Comparison of ENCODE assay signal across 17 cellular contexts in the genomic region with DNA sequence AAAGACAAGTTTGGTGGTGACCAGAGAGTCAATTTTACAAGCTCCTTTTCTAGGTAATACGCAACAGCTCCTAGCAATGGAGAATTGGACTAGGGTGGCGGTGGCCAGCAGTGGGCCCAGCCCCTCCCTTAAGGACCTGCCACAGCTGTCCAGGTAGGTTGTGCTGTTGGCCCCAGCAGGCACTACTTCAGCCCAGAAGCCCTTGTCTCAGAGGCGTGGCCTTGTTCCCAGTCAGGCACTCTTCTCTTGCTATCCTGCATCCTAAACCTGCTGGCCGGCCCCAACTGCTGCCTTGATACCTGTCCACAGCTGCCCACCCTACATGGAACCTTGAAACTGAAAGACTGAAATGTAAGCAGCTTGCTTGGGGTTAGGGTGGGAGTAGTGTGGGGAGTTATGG. TPM values are rescaled to one million over a fixed set of nuclear protein-coding genes. Genes with fewer than 3 reads are reported as not detected.
DNase-seq lines count a peak whose midpoint lies in the region; ATAC-seq and TF ChIP-seq lines count a peak whose summit lies in the region.
"Had no signal": no experiment of that assay in that cellular context is flagged by ENCODE, and none has a peak within 500 bp of the region (broad histone marks: within the 10 kb centered on the region; RNA-seq: fewer than 3 reads in every experiment).

No MANE protein-coding gene starts in this region.

- H3K4me3 Mint-ChIP-seq in T-helper 2 cell treated with Interferon-gamma antibody and Interleukin-4, amounts not matched to agents 5 μg/mL and 100 μg/mL, for 36 hours, result peak overlapping the region; percentile 45
- peak overlapping the region; percentile 21; the same call in 1 of the 3 replicates for H3K4me3 Mint-ChIP-seq in GM23338
- H3K4me3 Mint-ChIP-seq in immature natural killer cell, result peak overlapping the region; percentile 39 to 78 (median 63)

- H3K4me1 Mint-ChIP-seq in T-helper 2 cell treated with Interferon-gamma antibody and Interleukin-4, amounts not matched to agents 5 μg/mL and 100 μg/mL, for 36 hours (ENCODE audit: low read depth), result peaks cover 5% of the 10 kb centered on the region
- H3K4me1 Mint-ChIP-seq in GM23338, result peaks cover 5% of the 10 kb centered on the region; the same call in 2 of the 3 replicates
- peaks cover 6 to 15% of the 10 kb centered on the region in 2 donors for H3K4me1 Mint-ChIP-seq in immature natural killer cell

- no peaks in the 10 kb centered on the region for H3K27me3 Mint-ChIP-seq in T-helper 2 cell treated with Interferon-gamma antibody and Interleukin-4, amounts not matched to agents 5 μg/mL and 100 μg/mL, for 36 hours (ENCODE audit: low read depth)
- peaks cover 16% of the 10 kb centered on the region for H3K27me3 Mint-ChIP-seq in GM23338 (ENCODE audit: insufficient read depth, low read depth, poor library complexity)
- H3K27me3 Mint-ChIP-seq in immature natural killer cell (ENCODE audit: low read depth in 3 of 3), result no peaks in the 10 kb centered on the region

- no peak for TF ChIP-seq POLR2A in sigmoid colon (IDR thresholded peaks at IDR 0.05)

- no peak overlapping the region for H2AFZ ChIP-seq in GM23338

- no peak for DNase-seq in T-helper 2 cell treated with Interferon-gamma antibody and Interleukin-4, amounts not matched to agents 5 μg/mL and 100 μg/mL, for 36 hours (ENCODE audit: low spot score)
- DNase-seq in T-helper 2 cell (no peak), GM23338 (ENCODE audit: low spot score) (no peak), immature natural killer cell (no peak), sigmoid colon (no peak), cortex of kidney (lab: John Stamatoyannopoulos, UW) (no peak), COLO829 (ENCODE audit: low spot score) (no peak)
- DNase-seq: activated CD8-positive, alpha-beta T cell treated with anti-CD3 and anti-CD28 coated beads, Interleukin-2, amount 10 ng/mL, durations not matched to agents 7 days and 5 days; activated gamma-delta T cell treated with Interleukin-2 at 50 U/mL for 16 hours; KBM-7; kidney glomerular epithelial cell; NCI-H1694 treated with DMSO at 0.1 percent for 48 hours; stimulated activated naive CD4-positive, alpha-beta T cell treated with Interleukin-2 at 50 U/mL for 16 hours; T1000 had no signal

- H3F3A ChIP-seq in GM23338 (replicated peaks; ENCODE audit: low read depth), result peaks cover 4% of the 10 kb centered on the region

- no peaks in the 10 kb centered on the region for H3K27me3 ChIP-seq in GM23338 (ENCODE audit: insufficient read depth)
- no peaks in the 10 kb centered on the region for H3K27me3 ChIP-seq in sigmoid colon

- peaks cover 3% of the 10 kb centered on the region; the same call in 1 of the 2 replicates for H3K4me1 ChIP-seq in GM23338 (ENCODE audit: insufficient read depth)
- H3K4me1 ChIP-seq in sigmoid colon, result peaks cover 0 to 25% (median 17%) of the 10 kb centered on the region in 4 donors

- TF ChIP-seq CTCF in GM23338 (conservative IDR thresholded peaks at IDR 0.05; ENCODE audit: low read depth in 2 of 2) (no peak), sigmoid colon (IDR thresholded peaks at IDR 0.05) (no peak)

- intact Hi-C loops in sigmoid colon (cut with DNase I), result no loop called here

- no peaks in the 10 kb centered on the region for H3K9me2 ChIP-seq in GM23338 (ENCODE audit: insufficient read depth)

- H4K20me1 ChIP-seq in GM23338 (replicated peaks; ENCODE audit: insufficient read depth), result 0 out of 2 replicates have a peak, but pooled peaks cover 3% of the 10 kb centered on the region

- no peaks in the 10 kb centered on the region for H3K79me2 ChIP-seq in GM23338 (replicated peaks; ENCODE audit: insufficient read depth)

- H3K4me3 ChIP-seq in GM23338, result no peak overlapping the region
- no peak overlapping the region for H3K4me3 ChIP-seq in sigmoid colon

- 86 to 92% methylated on average over 4 of the region's 4 CpGs for WGBS in sigmoid colon, 2 donors

- no peak for TF ChIP-seq EP300 in sigmoid colon (IDR thresholded peaks at IDR 0.05)

- H3K27ac ChIP-seq in GM23338 (ENCODE audit: low read depth) (no peak overlapping the region), sigmoid colon (peak overlapping the region; percentile 78 to 90 (median 88))

- ATAC-seq in GM23338 (peak; percentile 10; the same call in 2 of the 3 replicates), GM21576 (IDR thresholded peaks at IDR 0.05; ENCODE audit: unreplicated experiment) (no peak)

- H3K9me3 Mint-ChIP-seq in T-helper 2 cell treated with Interferon-gamma antibody and Interleukin-4, amounts not matched to agents 5 μg/mL and 100 μg/mL, for 36 hours, result no peaks in the 10 kb centered on the region
- H3K9me3 Mint-ChIP-seq in GM23338, result no peaks in the 10 kb centered on the region; the same call in 2 of the 3 replicates
- H3K9me3 Mint-ChIP-seq in immature natural killer cell, result no peaks in the 10 kb centered on the region

- no peak overlapping the region for H3K4me2 ChIP-seq in GM23338

- no peaks in the 10 kb centered on the region for H3K36me3 Mint-ChIP-seq in T-helper 2 cell treated with Interferon-gamma antibody and Interleukin-4, amounts not matched to agents 5 μg/mL and 100 μg/mL, for 36 hours (ENCODE audit: low read depth)
- H3K36me3 Mint-ChIP-seq in GM23338 (ENCODE audit: low read depth) (no peaks in the 10 kb centered on the region; the same call in 2 of the 3 replicates), immature natural killer cell (no peaks in the 10 kb centered on the region)

- H3K36me3 ChIP-seq in GM23338 (ENCODE audit: insufficient read depth), result no peaks in the 10 kb centered on the region
- peaks cover 0 to 16% (median 2%) of the 10 kb centered on the region in 4 donors for H3K36me3 ChIP-seq in sigmoid colon

- no peak overlapping the region for H3K27ac Mint-ChIP-seq in T-helper 2 cell treated with Interferon-gamma antibody and Interleukin-4, amounts not matched to agents 5 μg/mL and 100 μg/mL, for 36 hours
- H3K27ac Mint-ChIP-seq in GM23338, result no peak overlapping the region
- peak overlapping the region in 4 of 6 donors; percentile 16 to 73 (median 44) for H3K27ac Mint-ChIP-seq in immature natural killer cell
- H3K27ac Mint-ChIP-seq: activated CD8-positive, alpha-beta T cell treated with anti-CD3 and anti-CD28 coated beads, Interleukin-2, amount 10 ng/mL, durations not matched to agents 7 days and 5 days had no signal

- H3K9me3 ChIP-seq in sigmoid colon, result no peaks in the 10 kb centered on the region
- H3K9me3 ChIP-seq: A549, HAP-1 had no signal

TF ChIP-seq in GM23338, 12 proteins besides CTCF, POLR2A, EP300 and RAD21:
- TF ChIP-seq POLR2AphosphoS5 (IDR thresholded peaks at IDR 0.05; ENCODE audit: low read depth), result no peak
- no peak for TF ChIP-seq REST (IDR thresholded peaks at IDR 0.05; ENCODE audit: unreplicated experiment)
- TF ChIP-seq ZNF331 (CRISPR knock-in tag; IDR thresholded peaks at IDR 0.05; ENCODE audit: low read depth), result no peak
- no peak for TF ChIP-seq EZH2phosphoT487 (IDR thresholded peaks at IDR 0.05; ENCODE audit: unreplicated experiment)
- no peak for TF ChIP-seq STAT1 (IDR thresholded peaks at IDR 0.05; ENCODE audit: unreplicated experiment)

RNA-seq across cellular contexts. Expression of gene GALK1, which starts 1.0 kb away (rescaled TPM):
- 30.5 TPM in 2 replicates for total RNA-seq in GM23338 (2014; rRNA removed; shearing (Covaris generic))
- polyA plus RNA-seq in GM23338 (2016; fragmentation: Nextera tagmentation; extraction: Ambion mirVana), result 31.7 and 34.7 TPM in 2 replicates
- polyA plus RNA-seq in immature natural killer cell, result 10 to 100 TPM; 25.1 to 86.7 (median 30.7) TPM
- 10 to 100 TPM; 17.2 to 24.6 (median 20.3) TPM for total RNA-seq in sigmoid colon
- 10 to 100 TPM; 14.3 to 28.2 (median 14.4) TPM for polyA plus RNA-seq in sigmoid colon

RNA-seq across cellular contexts. Expression of gene UNK, which starts 18.6 kb away (rescaled TPM):
- total RNA-seq in GM23338 (2014; rRNA removed; shearing (Covaris generic)), result 65.2 and 67.0 TPM in 2 replicates
- polyA plus RNA-seq in GM23338 (2016; fragmentation: Nextera tagmentation; extraction: Ambion mirVana), result 16.6 and 21.8 TPM in 2 replicates
- polyA plus RNA-seq in immature natural killer cell, result 10 to 100 TPM; 26.0 to 48.4 (median 34.4) TPM
- total RNA-seq in sigmoid colon, result 10 to 100 TPM; 18.9 to 29.6 (median 26.4) TPM
- polyA plus RNA-seq in sigmoid colon, result 10 to 100 TPM; 12.7 to 24.4 (median 16.8) TPM

RNA-seq across cellular contexts. Expression of gene ITGB4, which starts 44.7 kb away (rescaled TPM):
- total RNA-seq in GM23338 (2014; rRNA removed; shearing (Covaris generic)), result 9.7 and 10.3 TPM in 2 replicates
- polyA plus RNA-seq in GM23338 (2016; fragmentation: Nextera tagmentation; extraction: Ambion mirVana) (4.2 and 6.1 TPM in 2 replicates), immature natural killer cell (under 1 TPM in 1 of 3 donors, not detected in 2; 0.24 TPM), sigmoid colon (100 to 1,000 TPM in 1 of 3 donors, 10 to 100 TPM in 2; 17.8 to 116 (median 25.8) TPM)
- total RNA-seq in sigmoid colon, result 10 to 100 TPM; 15.1 to 43.2 (median 23.1) TPM

Comparison
In these comparisons a context has a peak if more than half of its experiments do, and no peak if none do; other contexts are left out.
1. H3K27ac Mint-ChIP-seq: peak in immature natural killer cell (4 of 6); none in T-helper 2 cell treated with Interferon-gamma antibody and Interleukin-4, amounts not matched to agents 5 μg/mL and 100 μg/mL, for 36 hours (single experiment) and GM23338 (single experiment).
2. Peak in every context shown above with its lines, with median percentiles within 50 percentile points of each other: H3K4me3 Mint-ChIP-seq.